In the genomic region with DNA sequence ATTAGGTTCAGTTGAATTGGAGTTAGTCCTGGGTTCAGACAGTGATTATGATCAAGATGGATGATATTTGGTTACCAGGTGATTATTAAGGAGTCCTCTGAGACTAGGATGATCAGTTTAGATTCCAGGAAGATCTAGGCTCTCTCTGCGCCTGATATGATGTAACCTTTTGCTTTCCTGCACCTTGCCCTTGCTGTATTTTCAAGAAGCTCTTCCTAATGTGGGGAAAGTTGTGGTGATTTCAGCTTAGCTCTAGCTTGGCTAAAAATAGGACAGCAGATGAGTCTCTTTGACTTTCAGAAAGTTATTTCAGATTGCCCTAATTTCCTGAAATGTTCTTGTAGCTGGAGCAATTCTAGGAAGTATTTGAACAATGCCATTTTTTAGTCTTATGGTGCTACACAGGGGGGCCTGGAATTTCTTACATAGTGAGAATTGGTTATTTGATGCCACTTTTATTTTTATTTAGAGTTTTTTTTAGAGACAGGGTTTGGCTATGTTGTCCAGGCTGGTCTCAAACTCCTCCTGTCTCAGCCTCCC, we compare ENCODE assay signal across 11 cellular contexts. TPM values are rescaled to one million over a fixed set of nuclear protein-coding genes. Genes with fewer than 3 reads are reported as not detected.
DNase-seq lines count a peak whose midpoint lies in the region; ATAC-seq, FAIRE-seq and TF ChIP-seq lines count a peak whose summit lies in the region.
"Had no signal": no experiment of that assay in that cellular context is flagged by ENCODE, and none has a peak within 500 bp of the region (broad histone marks: within the 10 kb centered on the region; RNA-seq: fewer than 3 reads in every experiment).

No MANE protein-coding gene starts in this region.

- peak overlapping the region; percentile 23 for H3K4me3 Mint-ChIP-seq in progenitor cell of endocrine pancreas (ENCODE audit: low read depth)
- H3K4me3 Mint-ChIP-seq: activated CD4-positive, alpha-beta T cell treated with anti-CD3 and anti-CD28 coated beads, Interleukin-2, amount 10 ng/mL, durations not matched to agents 24 days and 14 days had no signal

- no peak overlapping the region for H2AFZ ChIP-seq in endothelial cell of umbilical vein (ENCODE audit: low read depth, low read length)

- peaks cover 28% of the 10 kb centered on the region for H3K4me1 ChIP-seq in endothelial cell of umbilical vein (ENCODE audit: control insufficient read depth, extremely low read depth, insufficient read depth, low read length)

- H3K9ac ChIP-seq in endothelial cell of umbilical vein (replicated peaks; ENCODE audit: extremely low read depth, insufficient read depth, low read length) = no peak overlapping the region

- no peaks in the 10 kb centered on the region for H3K36me3 ChIP-seq in endothelial cell of umbilical vein (ENCODE audit: control insufficient read depth in 2 of 2, extremely low read depth in 1 of 2, insufficient read depth in 2 of 2, low read length in 2 of 2)

- no peaks in the 10 kb centered on the region for H3K9me3 Mint-ChIP-seq in progenitor cell of endocrine pancreas (ENCODE audit: low read depth)
- H3K9me3 Mint-ChIP-seq: activated CD4-positive, alpha-beta T cell treated with anti-CD3 and anti-CD28 coated beads, Interleukin-2, amount 10 ng/mL, durations not matched to agents 24 days and 14 days had no signal

- BruUV-seq in endothelial cell of umbilical vein (replicated peaks; lab: Mats Ljungman, UMichigan) = no TSS peak

- H3K9me1 ChIP-seq in endothelial cell of umbilical vein (replicated peaks; ENCODE audit: control insufficient read depth, extremely low read depth, insufficient read depth, low read length) = no peaks in the 10 kb centered on the region

- TF ChIP-seq POLR2A in NB4 (IDR thresholded peaks at IDR 0.05; ENCODE audit: extremely low read depth, insufficient read length) (no peak), endothelial cell of umbilical vein (IDR thresholded peaks at IDR 0.05; ENCODE audit: low read depth, low read length) (no peak)

- H3K9me3 ChIP-seq in endothelial cell of umbilical vein (replicated peaks; ENCODE audit: control insufficient read depth, insufficient read depth, low read length) = no peaks in the 10 kb centered on the region

- H3K27ac ChIP-seq in endothelial cell of umbilical vein (ENCODE audit: insufficient read depth, low read depth, low read length) = no peak overlapping the region

- peak overlapping the region; percentile 8 for H3K4me2 ChIP-seq in endothelial cell of umbilical vein (ENCODE audit: insufficient read depth, low read length)

- DNase-seq in GM03348 (ENCODE audit: low spot score) (peak; percentile 14), NB4 (ENCODE audit: low read depth) (peak; percentile 24), endothelial cell of umbilical vein (ENCODE audit: low read depth, low spot score) (peak; percentile 7), progenitor cell of endocrine pancreas (ENCODE audit: low spot score, unreplicated experiment) (no peak), DMS79 (lab: John Stamatoyannopoulos, UW) (no peak)
- no peak for DNase-seq in stimulated activated naive CD4-positive, alpha-beta T cell treated with Interleukin-2 at 50 U/mL for 16 hours (lab: John Stamatoyannopoulos, UW)
- DNase-seq: activated CD4-positive, alpha-beta T cell treated with anti-CD3 and anti-CD28 coated beads, Interleukin-2, amount 10 ng/mL, durations not matched to agents 24 days and 14 days; NCI-H1092; posterior cingulate gyrus had no signal

- dilution Hi-C loops in endothelial cell of umbilical vein (cut with MboI; ENCODE audit: extremely low pct_ligation_motif_present, low sequenced_read_pairs) = no loop called here

- no peak for TF ChIP-seq CTCF in NB4 (IDR thresholded peaks at IDR 0.05; ENCODE audit: low read depth, low read length)
- TF ChIP-seq CTCF in endothelial cell of umbilical vein (IDR thresholded peaks at IDR 0.05; ENCODE audit: extremely low read depth in 1 of 2, insufficient read depth in 1 of 2, low read depth in 1 of 2, low read length in 2 of 2) = no peak
- no peak for TF ChIP-seq CTCF in progenitor cell of endocrine pancreas (IDR thresholded peaks at IDR 0.05; ENCODE audit: unreplicated experiment)

- CTCF ChIA-PET in endothelial cell of umbilical vein (lab: Charles Lee) = interaction anchor here (0.9 to 2.5 kb wide), 3 partner anchors 11 to 189 kb away, joined by 3 to 10 read pairs (median 8); no protein-coding TSS in a partner anchor

- intact Hi-C loops in endothelial cell of umbilical vein (cut with micrococcal nuclease) = loop anchor here (10.0 kb wide), 2 partner anchors 321 to 379 kb away; a partner anchor contains a TSS

- no peaks in the 10 kb centered on the region for H3K27me3 ChIP-seq in endothelial cell of umbilical vein (ENCODE audit: control insufficient read depth in 2 of 2, insufficient read depth in 2 of 2, low read length in 2 of 2)

- H3K27ac Mint-ChIP-seq in progenitor cell of endocrine pancreas = peak overlapping the region; percentile 85
- H3K27ac Mint-ChIP-seq: activated CD4-positive, alpha-beta T cell treated with anti-CD3 and anti-CD28 coated beads, Interleukin-2, amount 10 ng/mL, durations not matched to agents 24 days and 14 days had no signal

- peak overlapping the region; percentile 3 for H3K4me3 ChIP-seq in NB4 (ENCODE audit: low read depth, low read length)
- H3K4me3 ChIP-seq in endothelial cell of umbilical vein (replicated peaks in 1 of 3; ENCODE audit: insufficient read depth in 1 of 3, low read depth in 1 of 3, low read length in 3 of 3) = no peak overlapping the region

- H3K4me1 Mint-ChIP-seq in progenitor cell of endocrine pancreas (ENCODE audit: low read depth) = peaks cover 28% of the 10 kb centered on the region

- peak; percentile 55 for FAIRE-seq in endothelial cell of umbilical vein (lab: Jason Lieb, UNC)
- FAIRE-seq: bronchial epithelial cell had no signal

- peaks cover 3% of the 10 kb centered on the region for H3K36me3 Mint-ChIP-seq in progenitor cell of endocrine pancreas (ENCODE audit: insufficient read depth)

- POLR2A ChIA-PET in endothelial cell of umbilical vein (lab: Charles Lee) = no interaction called here

- H4K20me1 ChIP-seq in endothelial cell of umbilical vein (replicated peaks; ENCODE audit: control insufficient read depth, extremely low read depth, insufficient read depth, low read length) = peaks cover 34% of the 10 kb centered on the region

- ATAC-seq in HG03520 (IDR thresholded peaks at IDR 0.05; ENCODE audit: unreplicated experiment) = no peak

- H3K27me3 Mint-ChIP-seq in progenitor cell of endocrine pancreas = no peaks in the 10 kb centered on the region
- H3K27me3 Mint-ChIP-seq: activated CD4-positive, alpha-beta T cell treated with anti-CD3 and anti-CD28 coated beads, Interleukin-2, amount 10 ng/mL, durations not matched to agents 24 days and 14 days had no signal

- H3K79me2 ChIP-seq in endothelial cell of umbilical vein (ENCODE audit: control insufficient read depth, insufficient read depth, low read length) = peaks cover 80% of the 10 kb centered on the region

TF ChIP-seq in endothelial cell of umbilical vein, 7 proteins besides CTCF, POLR2A, EP300 and RAD21:
- TF ChIP-seq JUN (IDR thresholded peaks at IDR 0.05; ENCODE audit: borderline replicate concordance, insufficient read depth, insufficient read length, low read depth) = no peak
- no peak for TF ChIP-seq POLR2AphosphoS5 (IDR thresholded peaks at IDR 0.05; ENCODE audit: insufficient read depth, low read depth, low read length)
- TF ChIP-seq EZH2 (IDR thresholded peaks at IDR 0.05; ENCODE audit: borderline replicate concordance, low read depth, low read length, severe bottlenecking) = no peak
- TF ChIP-seq MYC (IDR thresholded peaks at IDR 0.05; ENCODE audit: low read depth, low read length) = no peak
- no peak for TF ChIP-seq FOS (IDR thresholded peaks at IDR 0.05; ENCODE audit: borderline replicate concordance, insufficient read depth, low read length)
- no peak for TF ChIP-seq GATA2 (IDR thresholded peaks at IDR 0.05; ENCODE audit: insufficient read depth, insufficient read length, low read depth, low read length)
- TF ChIP-seq, protein P1, sequence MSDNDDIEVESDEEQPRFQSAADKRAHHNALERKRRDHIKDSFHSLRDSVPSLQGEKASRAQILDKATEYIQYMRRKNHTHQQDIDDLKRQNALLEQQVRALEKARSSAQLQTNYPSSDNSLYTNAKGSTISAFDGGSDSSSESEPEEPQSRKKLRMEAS (IDR thresholded peaks at IDR 0.05; ENCODE audit: insufficient read depth, insufficient read length) = no peak

RNA-seq across cellular contexts. Expression of a gene that starts 3.8 kb away (rescaled TPM):
- total RNA-seq in endothelial cell of umbilical vein (32.9 and 39.0 TPM in 2 replicates), progenitor cell of endocrine pancreas (81.5 and 88.6 TPM in 2 replicates)
- polyA plus RNA-seq in endothelial cell of umbilical vein = 3.2 and 11.6 TPM in 2 replicates
- polyA plus RNA-seq in endothelial cell of umbilical vein (2011; cell fraction: cytosol; rRNA removed) = 4.4 and 4.7 TPM in 2 replicates
- 12.3 and 14.2 TPM in 2 replicates for polyA plus RNA-seq in endothelial cell of umbilical vein (2011; cell fraction: nucleus; rRNA removed)
- 9.9 and 13.5 TPM in 2 replicates for polyA plus RNA-seq in endothelial cell of umbilical vein (2012)
- polyA minus RNA-seq in endothelial cell of umbilical vein = 26.4 and 28.8 TPM in 2 replicates
- polyA minus RNA-seq in endothelial cell of umbilical vein (2011; cell fraction: cytosol; rRNA and poly(A)+ RNA removed) = 18.8 TPM
- 46.5 and 61.7 TPM in 2 replicates for polyA minus RNA-seq in endothelial cell of umbilical vein (2011; cell fraction: nucleus; rRNA and poly(A)+ RNA removed)

Comparison
In these comparisons a context has a peak if more than half of its experiments do, and no peak if none do; other contexts are left out.
1. DNase-seq: peak in GM03348 (single experiment), NB4 (single experiment) and endothelial cell of umbilical vein (single experiment); none in progenitor cell of endocrine pancreas (single experiment), stimulated activated naive CD4-positive, alpha-beta T cell treated with Interleukin-2 at 50 U/mL for 16 hours (single experiment) and DMS79 (single experiment).